1 cellular context compared by ENCODE assay signal in the genomic region with DNA sequence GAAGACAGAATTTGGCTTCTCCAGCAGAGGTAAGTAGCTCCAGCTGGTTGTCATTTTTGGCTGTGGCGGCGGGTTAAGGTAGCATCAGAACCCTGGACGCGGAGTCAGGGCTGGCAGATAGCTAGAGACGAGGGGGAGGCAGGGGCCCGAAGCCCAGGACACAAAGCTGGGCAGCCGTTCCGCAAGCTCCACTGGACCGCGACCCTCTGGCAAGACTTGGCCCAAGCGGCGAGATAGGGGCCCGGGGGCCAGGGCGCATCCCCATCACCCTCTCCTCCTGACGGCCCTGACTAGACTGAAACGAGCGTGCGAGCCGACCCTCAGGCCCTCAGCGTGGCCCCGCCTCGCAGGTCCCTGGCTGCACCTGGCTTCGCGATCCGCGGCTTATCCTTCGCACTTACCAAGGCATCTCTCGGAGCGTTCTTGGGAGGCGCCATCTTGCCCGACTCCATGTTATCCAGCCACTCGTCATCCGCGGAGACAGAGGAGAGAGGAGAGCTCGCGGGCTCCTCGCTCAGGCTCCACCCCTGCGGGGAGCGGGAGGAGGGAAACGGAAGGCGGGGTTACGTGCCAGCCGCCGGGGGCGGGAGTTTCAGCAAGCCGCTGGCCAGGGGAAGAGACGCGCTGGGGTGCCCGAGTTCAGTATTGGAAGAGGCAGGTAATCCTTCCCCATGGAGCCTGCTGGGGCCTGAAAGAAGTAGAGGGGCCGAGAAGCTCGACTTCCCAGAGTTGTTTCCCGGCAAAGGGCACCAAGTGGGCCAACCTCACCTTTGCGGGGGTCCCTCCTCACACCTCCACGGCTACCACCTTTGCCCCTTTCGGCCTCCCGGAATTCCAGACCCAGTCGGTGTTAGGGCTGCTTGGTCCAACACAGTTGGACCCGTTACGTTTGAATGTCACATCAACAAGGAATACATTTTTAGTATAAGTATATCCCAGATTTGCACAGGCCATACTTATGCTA.
A peak's percentile ranks its signal among the peaks of the same experiment; 100 is the strongest.
TF ChIP-seq lines count a peak whose summit lies in the region.

Gene TAF9B, minus strand, starts transcription at position 491 of the 964 bp plus-strand sequence. Its CDS starts 39 bp downstream, at position 452.

TF ChIP-seq in HEK293, 187 proteins besides CTCF, POLR2A, EP300 and RAD21 (continued from another document):
- TF ChIP-seq, protein P1, sequence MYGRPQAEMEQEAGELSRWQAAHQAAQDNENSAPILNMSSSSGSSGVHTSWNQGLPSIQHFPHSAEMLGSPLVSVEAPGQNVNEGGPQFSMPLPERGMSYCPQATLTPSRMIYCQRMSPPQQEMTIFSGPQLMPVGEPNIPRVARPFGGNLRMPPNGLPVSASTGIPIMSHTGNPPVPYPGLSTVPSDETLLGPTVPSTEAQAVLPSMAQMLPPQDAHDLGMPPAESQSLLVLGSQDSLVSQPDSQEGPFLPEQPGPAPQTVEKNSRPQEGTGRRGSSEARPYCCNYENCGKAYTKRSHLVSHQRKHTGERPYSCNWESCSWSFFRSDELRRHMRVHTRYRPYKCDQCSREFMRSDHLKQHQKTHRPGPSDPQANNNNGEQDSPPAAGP (tag by site-specific recombination; IDR thresholded peaks at IDR 0.05), result 0 out of 2 replicates have a peak, but pooled peaks have one; percentile 40
- TF ChIP-seq, protein P2, sequence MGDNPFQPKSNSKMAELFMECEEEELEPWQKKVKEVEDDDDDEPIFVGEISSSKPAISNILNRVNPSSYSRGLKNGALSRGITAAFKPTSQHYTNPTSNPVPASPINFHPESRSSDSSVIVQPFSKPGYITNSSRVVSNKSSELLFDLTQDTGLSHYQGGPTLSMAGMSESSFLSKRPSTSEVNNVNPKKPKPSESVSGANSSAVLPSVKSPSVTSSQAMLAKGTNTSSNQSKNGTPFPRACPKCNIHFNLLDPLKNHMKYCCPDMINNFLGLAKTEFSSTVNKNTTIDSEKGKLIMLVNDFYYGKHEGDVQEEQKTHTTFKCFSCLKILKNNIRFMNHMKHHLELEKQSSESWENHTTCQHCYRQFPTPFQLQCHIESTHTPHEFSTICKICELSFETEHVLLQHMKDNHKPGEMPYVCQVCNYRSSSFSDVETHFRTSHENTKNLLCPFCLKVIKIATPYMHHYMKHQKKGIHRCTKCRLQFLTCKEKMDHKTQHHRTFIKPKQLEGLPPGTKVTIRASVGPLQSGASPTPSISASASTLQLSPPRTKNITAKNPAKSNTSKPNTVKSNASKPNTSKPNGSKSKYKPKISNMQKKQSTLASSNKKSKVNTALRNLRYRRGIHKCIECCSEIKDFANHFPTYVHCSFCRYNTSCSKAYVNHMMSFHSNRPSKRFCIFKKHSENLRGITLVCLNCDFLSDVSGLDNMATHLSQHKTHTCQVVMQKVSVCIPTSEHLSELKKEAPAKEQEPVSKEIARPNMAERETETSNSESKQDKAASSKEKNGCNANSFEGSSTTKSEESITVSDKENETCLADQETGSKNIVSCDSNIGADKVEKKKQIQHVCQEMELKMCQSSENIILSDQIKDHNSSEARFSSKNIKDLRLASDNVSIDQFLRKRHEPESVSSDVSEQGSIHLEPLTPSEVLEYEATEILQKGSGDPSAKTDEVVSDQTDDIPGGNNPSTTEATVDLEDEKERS (tag by site-specific recombination; IDR thresholded peaks at IDR 0.05), result peak; percentile 26; the same call in 1 of the 2 replicates
- TF ChIP-seq ATF2 (tag by site-specific recombination; IDR thresholded peaks at IDR 0.05; ENCODE audit: low read depth), result no peak
- TF ChIP-seq ZNF768 (tag by site-specific recombination; IDR thresholded peaks at IDR 0.05), result no peak
- TF ChIP-seq ZNF530 (tag by site-specific recombination; IDR thresholded peaks at IDR 0.05; ENCODE audit: low read depth), result no peak
- TF ChIP-seq ZNF600 (tag by site-specific recombination; IDR thresholded peaks at IDR 0.05), result 0 out of 2 replicates have a peak, but pooled peaks have one; percentile 21
- TF ChIP-seq ZNF132 (tag by site-specific recombination; IDR thresholded peaks at IDR 0.05; ENCODE audit: borderline replicate concordance), result no peak
- TF ChIP-seq SP3 (tag by site-specific recombination; IDR thresholded peaks at IDR 0.05), result peak; percentile 70
- peak; percentile 61 for TF ChIP-seq ZNF335 (tag by site-specific recombination; conservative IDR thresholded peaks at IDR 0.05)
- peak; percentile 33; the same call in 1 of the 2 replicates for TF ChIP-seq ZNF324 (tag by site-specific recombination; IDR thresholded peaks at IDR 0.05)
